ENCODE assay signal across 1 cellular context in the genomic region with DNA sequence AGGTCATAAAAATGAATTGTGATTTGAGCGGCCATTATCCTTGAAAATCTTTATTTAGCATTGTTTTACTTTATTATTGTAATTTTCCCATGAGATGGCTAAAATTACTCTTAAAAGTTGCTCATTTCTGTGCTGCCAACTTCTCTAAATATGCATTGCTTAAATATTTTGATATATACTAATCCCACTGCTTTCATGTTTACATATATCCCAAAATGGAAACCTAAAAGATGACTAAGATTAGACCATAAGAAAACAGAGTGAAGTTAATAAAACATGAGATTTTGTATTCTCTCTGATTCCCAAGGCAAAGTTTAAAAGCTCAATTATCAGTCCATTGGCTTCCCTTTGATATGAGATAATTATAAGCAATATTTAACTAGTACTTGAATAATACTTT.
TF ChIP-seq lines count a peak whose summit lies in the region.

No MANE protein-coding gene starts in this region.

TF ChIP-seq in IMR-90, 13 proteins besides CTCF, POLR2A, EP300 and RAD21:
- TF ChIP-seq CEBPB (IDR thresholded peaks at IDR 0.05; ENCODE audit: low read depth, low read length), result no peak
- TF ChIP-seq BHLHE40 (IDR thresholded peaks at IDR 0.05; ENCODE audit: low read depth, low read length), result no peak
- no peak for TF ChIP-seq RCOR1 (IDR thresholded peaks at IDR 0.05; ENCODE audit: insufficient replicate concordance, low read length)
- no peak for TF ChIP-seq CHD1 (IDR thresholded peaks at IDR 0.05; ENCODE audit: low read depth, low read length)
- TF ChIP-seq, protein P1, sequence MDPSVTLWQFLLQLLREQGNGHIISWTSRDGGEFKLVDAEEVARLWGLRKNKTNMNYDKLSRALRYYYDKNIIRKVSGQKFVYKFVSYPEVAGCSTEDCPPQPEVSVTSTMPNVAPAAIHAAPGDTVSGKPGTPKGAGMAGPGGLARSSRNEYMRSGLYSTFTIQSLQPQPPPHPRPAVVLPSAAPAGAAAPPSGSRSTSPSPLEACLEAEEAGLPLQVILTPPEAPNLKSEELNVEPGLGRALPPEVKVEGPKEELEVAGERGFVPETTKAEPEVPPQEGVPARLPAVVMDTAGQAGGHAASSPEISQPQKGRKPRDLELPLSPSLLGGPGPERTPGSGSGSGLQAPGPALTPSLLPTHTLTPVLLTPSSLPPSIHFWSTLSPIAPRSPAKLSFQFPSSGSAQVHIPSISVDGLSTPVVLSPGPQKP (IDR thresholded peaks at IDR 0.05; ENCODE audit: borderline replicate concordance, low read depth, low read length), result no peak
- TF ChIP-seq NFE2L2 (IDR thresholded peaks at IDR 0.05; ENCODE audit: low read depth, low read length), result no peak
- no peak for TF ChIP-seq MAZ (IDR thresholded peaks at IDR 0.05; ENCODE audit: borderline replicate concordance, low read depth, low read length)
- TF ChIP-seq MXI1 (IDR thresholded peaks at IDR 0.05; ENCODE audit: borderline replicate concordance, low read depth, low read length), result no peak
- no peak for TF ChIP-seq RFX5 (IDR thresholded peaks at IDR 0.05; ENCODE audit: low read depth, low read length)
- no peak for TF ChIP-seq FOS (IDR thresholded peaks at IDR 0.05; ENCODE audit: low read depth, low read length)
- no peak for TF ChIP-seq SMC3 (IDR thresholded peaks at IDR 0.05; ENCODE audit: low read depth, low read length)
- TF ChIP-seq MAFK (IDR thresholded peaks at IDR 0.05; ENCODE audit: low read depth, low read length), result no peak
- TF ChIP-seq, protein P2, sequence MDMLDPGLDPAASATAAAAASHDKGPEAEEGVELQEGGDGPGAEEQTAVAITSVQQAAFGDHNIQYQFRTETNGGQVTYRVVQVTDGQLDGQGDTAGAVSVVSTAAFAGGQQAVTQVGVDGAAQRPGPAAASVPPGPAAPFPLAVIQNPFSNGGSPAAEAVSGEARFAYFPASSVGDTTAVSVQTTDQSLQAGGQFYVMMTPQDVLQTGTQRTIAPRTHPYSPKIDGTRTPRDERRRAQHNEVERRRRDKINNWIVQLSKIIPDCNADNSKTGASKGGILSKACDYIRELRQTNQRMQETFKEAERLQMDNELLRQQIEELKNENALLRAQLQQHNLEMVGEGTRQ (IDR thresholded peaks at IDR 0.05; ENCODE audit: low read depth, low read length), result no peak
